Comparison of ENCODE assay signal across 16 cellular contexts in genomic region chr1:200963076-200963475, GRCh38.
DNase-seq lines count a peak whose midpoint lies in the region; ATAC-seq and TF ChIP-seq lines count a peak whose summit lies in the region.
"Had no signal": no experiment of that assay in that cellular context is flagged by ENCODE, and none has a peak within 500 bp of the region (broad histone marks: within the 10 kb centered on the region; RNA-seq: fewer than 3 reads in every experiment).

No MANE protein-coding gene starts in this region.

- H3K27me3 Mint-ChIP-seq in T-helper 17 cell, result no peaks in the 10 kb centered on the region
- no peaks in the 10 kb centered on the region for H3K27me3 Mint-ChIP-seq in activated T-cell treated with anti-CD3 and anti-CD28 coated beads, Interleukin-2, amount 50 U/mL, for 4 hours (ENCODE audit: low read depth)

- no peaks in the 10 kb centered on the region for H3K36me3 ChIP-seq in BLaER1

- H3K36me3 Mint-ChIP-seq in T-helper 17 cell (ENCODE audit: low read depth), result no peaks in the 10 kb centered on the region
- no peaks in the 10 kb centered on the region for H3K36me3 Mint-ChIP-seq in activated T-cell treated with anti-CD3 and anti-CD28 coated beads, Interleukin-2, amount 50 U/mL, for 4 hours (ENCODE audit: insufficient read depth)

- H3K9me3 ChIP-seq in BLaER1, result no peaks in the 10 kb centered on the region
- H3K9me3 ChIP-seq in T-helper 17 cell (ENCODE audit: control insufficient read depth, low read length, poor library complexity, severe bottlenecking), result no peaks in the 10 kb centered on the region

- H3K4me3 ChIP-seq in BLaER1, result no peak overlapping the region
- H3K4me3 ChIP-seq: K562, SK-N-MC had no signal

- H3K4me1 ChIP-seq in BLaER1 (peaks cover 41% of the 10 kb centered on the region), foreskin keratinocyte (peaks cover 4% of the 10 kb centered on the region)

- H3K4me3 Mint-ChIP-seq in T-helper 17 cell, result no peak overlapping the region
- H3K4me3 Mint-ChIP-seq in activated T-cell treated with anti-CD3 and anti-CD28 coated beads, Interleukin-2, amount 50 U/mL, for 4 hours, result no peak overlapping the region
- H3K4me3 Mint-ChIP-seq: HFFc6 had no signal

- peaks cover 20% of the 10 kb centered on the region for H3K4me1 Mint-ChIP-seq in T-helper 17 cell
- H3K4me1 Mint-ChIP-seq in activated T-cell treated with anti-CD3 and anti-CD28 coated beads, Interleukin-2, amount 50 U/mL, for 4 hours (ENCODE audit: low read depth), result no peaks in the 10 kb centered on the region

- ATAC-seq in T-helper 17 cell, result no peak
- peak; percentile 86 for ATAC-seq in foreskin keratinocyte
- no peak for ATAC-seq in GM21390 (IDR thresholded peaks at IDR 0.05; ENCODE audit: unreplicated experiment)
- ATAC-seq in activated T-cell treated with anti-CD3 and anti-CD28 coated beads, Interleukin-2, amount 50 U/mL, for 4 hours, result no peak
- ATAC-seq: K562 had no signal

- peak; percentile 33 for DNase-seq in HPDE6-E6E7 (ENCODE audit: extremely low spot score)
- DNase-seq in T-helper 17 cell, result no peak
- peak; percentile 75 to 86 for DNase-seq in foreskin keratinocyte
- DNase-seq in midbrain (lab: John Stamatoyannopoulos, UW), result no peak
- DNase-seq in HuH-7 (ENCODE audit: low spot score), result no peak
- DNase-seq in activated T-cell treated with anti-CD3 and anti-CD28 coated beads, Interleukin-2, amount 50 U/mL, for 4 hours, result no peak
- DNase-seq: C1 segment of cervical spinal cord, HFFc6, NCI-H1048, NCI-H2081 treated with DMSO at 0.1 percent for 48 hours, NCI-H524, Right ventricle myocardium superior had no signal

- no peaks in the 10 kb centered on the region for H3K9me3 Mint-ChIP-seq in activated T-cell treated with anti-CD3 and anti-CD28 coated beads, Interleukin-2, amount 50 U/mL, for 4 hours
- H3K9me3 Mint-ChIP-seq: HFFc6 had no signal

- no peaks in the 10 kb centered on the region for H4K20me1 ChIP-seq in BLaER1

- TF ChIP-seq CTCF in foreskin keratinocyte (conservative IDR thresholded peaks at IDR 0.05), result no peak

- H3K27ac ChIP-seq in BLaER1 (no peak overlapping the region), foreskin keratinocyte (no peak overlapping the region)
- H3K27ac ChIP-seq: SK-N-MC had no signal

- H3K9ac ChIP-seq in BLaER1, result no peak overlapping the region

- H3K4me2 ChIP-seq in BLaER1, result peak overlapping the region; percentile 60

- H3K27ac Mint-ChIP-seq in T-helper 17 cell, result peak overlapping the region; percentile 0
- H3K27ac Mint-ChIP-seq: HFFc6 had no signal

- H3K27me3 ChIP-seq in BLaER1 (no peaks in the 10 kb centered on the region), foreskin keratinocyte (no peaks in the 10 kb centered on the region)

Comparison
In these comparisons a context has a peak if more than half of its experiments do, and no peak if none do; other contexts are left out.
1. DNase-seq: peak in HPDE6-E6E7 (single experiment) and foreskin keratinocyte (2 of 2); none in T-helper 17 cell (0 of 3), midbrain (single experiment), HuH-7 (single experiment) and activated T-cell treated with anti-CD3 and anti-CD28 coated beads, Interleukin-2, amount 50 U/mL, for 4 hours (single experiment).